Comparison of ENCODE assay signal across 7 cellular contexts in the genomic region with DNA sequence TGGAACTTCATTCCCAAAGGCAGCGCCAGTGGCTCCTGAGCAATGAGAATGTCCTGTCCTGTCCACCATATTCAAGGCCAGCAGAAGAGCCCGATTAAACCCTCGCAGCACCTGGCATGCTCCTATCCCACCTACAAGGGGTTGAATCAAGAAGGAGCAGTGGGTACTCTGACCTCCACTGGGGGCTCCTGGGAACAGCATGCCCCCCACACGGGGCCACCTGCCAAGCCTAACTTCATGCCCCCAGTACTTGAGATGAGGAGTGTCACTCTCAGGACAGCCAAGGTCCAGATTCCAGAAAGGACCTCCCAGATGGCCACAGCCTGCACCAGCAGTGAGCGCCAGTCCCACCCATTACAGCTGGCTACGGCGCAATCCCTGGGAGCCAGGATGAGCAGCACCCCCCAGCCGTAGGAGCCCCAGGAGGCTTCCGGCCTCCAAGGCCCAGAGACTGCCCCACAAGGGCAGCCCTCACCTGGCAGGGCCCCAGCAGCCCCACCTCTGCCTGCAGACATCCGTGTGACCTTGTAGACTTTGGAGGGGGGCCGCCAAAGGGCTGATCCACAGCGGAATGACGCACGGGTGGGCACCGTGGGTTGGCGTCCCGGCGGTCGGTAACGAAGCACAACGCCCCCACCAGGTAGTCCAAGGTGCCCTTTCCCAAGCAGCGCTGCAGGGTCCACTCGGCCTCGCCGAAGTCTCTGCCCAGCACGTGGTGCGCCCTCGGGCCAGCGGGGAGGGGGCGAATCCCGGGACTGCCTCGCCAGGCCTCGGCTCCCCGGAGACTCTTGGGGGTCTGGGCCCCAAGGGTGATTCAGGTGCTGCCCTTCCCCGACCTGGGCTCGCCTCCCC. TPM values are rescaled to one million over a fixed set of nuclear protein-coding genes. Genes with fewer than 3 reads are reported as not detected.
A peak's percentile ranks its signal among the peaks of the same experiment; 100 is the strongest.
DNase-seq lines count a peak whose midpoint lies in the region; ATAC-seq lines count a peak whose summit lies in the region.

No MANE protein-coding gene starts in this region.

- no peaks in the 10 kb centered on the region for H3K27me3 Mint-ChIP-seq in activated T-cell treated with anti-CD3 and anti-CD28 coated beads, Interleukin-2, amount 50 U/mL, for 72 hours (ENCODE audit: low read depth)
- H3K27me3 Mint-ChIP-seq in stimulated activated naive B cell treated with anti-CD40 and anti-IgM and Interleukin-4, amounts not matched to agents 10 μg/mL and 1 μg/mL and 100 μg/mL, for 72 hours = no peaks in the 10 kb centered on the region

- peaks cover 5% of the 10 kb centered on the region for H3K4me1 ChIP-seq in iPS-15b (ENCODE audit: control insufficient read depth, insufficient read depth, low read length)

- DNase-seq in activated T-cell treated with anti-CD3 and anti-CD28 coated beads, Interleukin-2, amount 50 U/mL, for 72 hours = peak in 1 of 2 donors; percentile 15
- DNase-seq in stimulated activated naive B cell treated with anti-CD40 and anti-IgM and Interleukin-4, amounts not matched to agents 10 μg/mL and 1 μg/mL and 100 μg/mL, for 72 hours = no peak
- no peak for DNase-seq in KBM-7

- H3K4me3 ChIP-seq in iPS-15b (ENCODE audit: low read depth, low read length) = peak overlapping the region; percentile 96

- H3K9me3 Mint-ChIP-seq in activated T-cell treated with anti-CD3 and anti-CD28 coated beads, Interleukin-2, amount 50 U/mL, for 72 hours = no peaks in the 10 kb centered on the region
- H3K9me3 Mint-ChIP-seq in stimulated activated naive B cell treated with anti-CD40 and anti-IgM and Interleukin-4, amounts not matched to agents 10 μg/mL and 1 μg/mL and 100 μg/mL, for 72 hours = no peaks in the 10 kb centered on the region

- in situ Hi-C loops in KBM-7 (cut with MboI; ENCODE audit: low pct_unique_long_range_greater_than_20kb, low sequenced_read_pairs) = no loop called here

- peaks cover 73% of the 10 kb centered on the region for H3K4me1 Mint-ChIP-seq in activated T-cell treated with anti-CD3 and anti-CD28 coated beads, Interleukin-2, amount 50 U/mL, for 72 hours (ENCODE audit: low read depth)
- H3K4me1 Mint-ChIP-seq in stimulated activated naive B cell treated with anti-CD40 and anti-IgM and Interleukin-4, amounts not matched to agents 10 μg/mL and 1 μg/mL and 100 μg/mL, for 72 hours = peaks cover 52 to 82% of the 10 kb centered on the region in 2 donors

- peak overlapping the region; percentile 100 for H3K9ac ChIP-seq in iPS-15b (ENCODE audit: low read depth, low read length)

- H3K36me3 ChIP-seq in iPS-15b (ENCODE audit: control insufficient read depth, insufficient read depth, low read length) = peaks cover 20% of the 10 kb centered on the region

- peak overlapping the region; percentile 95 for H3K27ac Mint-ChIP-seq in activated T-cell treated with anti-CD3 and anti-CD28 coated beads, Interleukin-2, amount 50 U/mL, for 72 hours
- peak overlapping the region; percentile 100 for H3K27ac Mint-ChIP-seq in stimulated activated naive B cell treated with anti-CD40 and anti-IgM and Interleukin-4, amounts not matched to agents 10 μg/mL and 1 μg/mL and 100 μg/mL, for 72 hours

- H3K27me3 ChIP-seq in iPS-15b (ENCODE audit: control insufficient read depth, insufficient read depth, low read length) = no peaks in the 10 kb centered on the region

- ATAC-seq in HG03280 (IDR thresholded peaks at IDR 0.05; ENCODE audit: unreplicated experiment) (peak; percentile 0), GM21737 (IDR thresholded peaks at IDR 0.05; ENCODE audit: unreplicated experiment) (no peak), GM19467 (IDR thresholded peaks at IDR 0.05; ENCODE audit: unreplicated experiment) (no peak)
- no peak for ATAC-seq in activated T-cell treated with anti-CD3 and anti-CD28 coated beads, Interleukin-2, amount 50 U/mL, for 72 hours (replicated peaks in 1 of 2)
- no peak for ATAC-seq in stimulated activated naive B cell treated with anti-CD40 and anti-IgM and Interleukin-4, amounts not matched to agents 10 μg/mL and 1 μg/mL and 100 μg/mL, for 72 hours (replicated peaks)

- peaks cover 17% of the 10 kb centered on the region in 2 donors for H3K36me3 Mint-ChIP-seq in activated T-cell treated with anti-CD3 and anti-CD28 coated beads, Interleukin-2, amount 50 U/mL, for 72 hours (ENCODE audit: insufficient read depth in 2 of 2)
- peaks cover 65 to 79% of the 10 kb centered on the region in 2 donors for H3K36me3 Mint-ChIP-seq in stimulated activated naive B cell treated with anti-CD40 and anti-IgM and Interleukin-4, amounts not matched to agents 10 μg/mL and 1 μg/mL and 100 μg/mL, for 72 hours

- peak overlapping the region; percentile 87 to 95 for H3K4me3 Mint-ChIP-seq in activated T-cell treated with anti-CD3 and anti-CD28 coated beads, Interleukin-2, amount 50 U/mL, for 72 hours
- peak overlapping the region; percentile 95 to 97 for H3K4me3 Mint-ChIP-seq in stimulated activated naive B cell treated with anti-CD40 and anti-IgM and Interleukin-4, amounts not matched to agents 10 μg/mL and 1 μg/mL and 100 μg/mL, for 72 hours

- no peaks in the 10 kb centered on the region for H3K9me3 ChIP-seq in iPS-15b (ENCODE audit: control insufficient read depth, insufficient read depth, low read length)

RNA-seq across cellular contexts. Expression of a gene that starts 1.0 kb away (rescaled TPM):
- 10 to 100 TPM; 44.0 to 51.9 TPM for total RNA-seq in activated T-cell treated with anti-CD3 and anti-CD28 coated beads, Interleukin-2, amount 50 U/mL, for 72 hours

RNA-seq across cellular contexts. Expression of a gene that starts 3.2 kb away (rescaled TPM):
- total RNA-seq in activated T-cell treated with anti-CD3 and anti-CD28 coated beads, Interleukin-2, amount 50 U/mL, for 72 hours = 10 to 100 TPM; 10.3 to 28.1 TPM

RNA-seq across cellular contexts. Expression of a gene that starts 7.3 kb away (rescaled TPM):
- total RNA-seq in activated T-cell treated with anti-CD3 and anti-CD28 coated beads, Interleukin-2, amount 50 U/mL, for 72 hours = under 1 TPM; 0.34 to 0.86 TPM

RNA-seq across cellular contexts. Expression of a gene that starts 20.9 kb away (rescaled TPM):
- total RNA-seq in activated T-cell treated with anti-CD3 and anti-CD28 coated beads, Interleukin-2, amount 50 U/mL, for 72 hours = 10 to 100 TPM; 41.8 to 55.3 TPM

RNA-seq across cellular contexts. Expression of a gene that starts 24.1 kb away (rescaled TPM):
- 1 to 10 TPM; 4.3 to 7.8 TPM for total RNA-seq in activated T-cell treated with anti-CD3 and anti-CD28 coated beads, Interleukin-2, amount 50 U/mL, for 72 hours
